In genomic region chr7:69439040-69439439, GRCh38 we compare ENCODE assay signal across 17 cellular contexts.
A peak's percentile ranks its signal among the peaks of the same experiment; 100 is the strongest.
DNase-seq lines count a peak whose midpoint lies in the region; ATAC-seq and TF ChIP-seq lines count a peak whose summit lies in the region.
"Had no signal": no experiment of that assay in that cellular context is flagged by ENCODE, and none has a peak within 500 bp of the region (broad histone marks: within the 10 kb centered on the region; RNA-seq: fewer than 3 reads in every experiment).

No MANE protein-coding gene starts in this region.

- H3K27me3 ChIP-seq in osteoblast (ENCODE audit: insufficient read depth, low read length): no peaks in the 10 kb centered on the region
- H3K27me3 ChIP-seq: BLaER1, SJCRH30 had no signal

- H3K4me1 ChIP-seq in osteoblast (ENCODE audit: insufficient read depth, low read length): no peaks in the 10 kb centered on the region
- H3K4me1 ChIP-seq: HAP-1, SJCRH30 had no signal

- no peaks in the 10 kb centered on the region for H3K27me3 Mint-ChIP-seq in mesothelial cell of epicardium (ENCODE audit: low read depth)
- H3K27me3 Mint-ChIP-seq in T-helper 2 cell treated with Interferon-gamma antibody and Interleukin-4, amounts not matched to agents 5 μg/mL and 100 μg/mL, for 36 hours (ENCODE audit: low read depth): no peaks in the 10 kb centered on the region

- TF ChIP-seq CTCF in mesothelial cell of epicardium (IDR thresholded peaks at IDR 0.05; ENCODE audit: unreplicated experiment) (no peak), osteoblast (IDR thresholded peaks at IDR 0.05; ENCODE audit: extremely low read depth, low read depth, low read length) (no peak), GM13977 (IDR thresholded peaks at IDR 0.05; ENCODE audit: extremely low read depth, insufficient read depth, missing control alignments) (no peak)

- no peak overlapping the region for H3K4me2 ChIP-seq in osteoblast (ENCODE audit: insufficient read depth, low read length)
- H3K4me2 ChIP-seq: BLaER1 had no signal

- H3K9me3 ChIP-seq in osteoblast (ENCODE audit: low read depth, low read length): no peaks in the 10 kb centered on the region
- H3K9me3 ChIP-seq: HAP-1, SJCRH30 had no signal

- H4K20me1 ChIP-seq in osteoblast (ENCODE audit: insufficient read depth, low read length): no peaks in the 10 kb centered on the region
- H4K20me1 ChIP-seq: BLaER1 had no signal

- ATAC-seq in esophagus mucosa: peak; percentile 66
- ATAC-seq: CD8-positive, alpha-beta T cell had no signal

- no peak overlapping the region for H3K27ac ChIP-seq in osteoblast (ENCODE audit: low read depth, low read length)
- H3K27ac ChIP-seq: BLaER1, SJCRH30 had no signal

- H3K36me3 Mint-ChIP-seq in mesothelial cell of epicardium: no peaks in the 10 kb centered on the region
- H3K36me3 Mint-ChIP-seq in T-helper 2 cell treated with Interferon-gamma antibody and Interleukin-4, amounts not matched to agents 5 μg/mL and 100 μg/mL, for 36 hours (ENCODE audit: low read depth): peaks cover 3% of the 10 kb centered on the region
- H3K36me3 Mint-ChIP-seq: CD8-positive, alpha-beta T cell had no signal

- no peak overlapping the region for H3K4me3 Mint-ChIP-seq in mesothelial cell of epicardium
- no peak overlapping the region for H3K4me3 Mint-ChIP-seq in T-helper 2 cell treated with Interferon-gamma antibody and Interleukin-4, amounts not matched to agents 5 μg/mL and 100 μg/mL, for 36 hours
- H3K4me3 Mint-ChIP-seq: CD8-positive, alpha-beta T cell had no signal

- peak overlapping the region; percentile 58 for H3K27ac Mint-ChIP-seq in mesothelial cell of epicardium
- no peak overlapping the region for H3K27ac Mint-ChIP-seq in T-helper 2 cell treated with Interferon-gamma antibody and Interleukin-4, amounts not matched to agents 5 μg/mL and 100 μg/mL, for 36 hours
- H3K27ac Mint-ChIP-seq: CD8-positive, alpha-beta T cell had no signal

- H3K79me2 ChIP-seq in osteoblast (ENCODE audit: insufficient read depth, low read length): no peaks in the 10 kb centered on the region

- H3K4me1 Mint-ChIP-seq in mesothelial cell of epicardium: peaks cover 9% of the 10 kb centered on the region
- no peaks in the 10 kb centered on the region for H3K4me1 Mint-ChIP-seq in T-helper 2 cell treated with Interferon-gamma antibody and Interleukin-4, amounts not matched to agents 5 μg/mL and 100 μg/mL, for 36 hours (ENCODE audit: low read depth)

- in situ Hi-C loops in G401 (cut with HindIII; ENCODE audit: low sequenced_read_pairs) (no loop called here), GM13977 (cut with MboI; ENCODE audit: low pct_unique_long_range_greater_than_20kb, low sequenced_read_pairs, unreplicated experiment) (no loop called here)

- no peak overlapping the region for H3K4me3 ChIP-seq in osteoblast (ENCODE audit: insufficient read depth, low read length)
- H3K4me3 ChIP-seq: BLaER1, HAP-1, SJCRH30 had no signal

- H3K9me3 Mint-ChIP-seq in mesothelial cell of epicardium: peaks cover 9% of the 10 kb centered on the region
- peaks cover 27% of the 10 kb centered on the region for H3K9me3 Mint-ChIP-seq in T-helper 2 cell treated with Interferon-gamma antibody and Interleukin-4, amounts not matched to agents 5 μg/mL and 100 μg/mL, for 36 hours

- no peaks in the 10 kb centered on the region for H3K36me3 ChIP-seq in osteoblast (ENCODE audit: insufficient read depth, low read length)
- H3K36me3 ChIP-seq: BLaER1, HAP-1, SJCRH30 had no signal

- DNase-seq in AG08395 (ENCODE audit: low spot score): peak; percentile 10
- peak; percentile 19 for DNase-seq in G401 (ENCODE audit: low spot score)
- no peak for DNase-seq in mesothelial cell of epicardium (ENCODE audit: low spot score in 2 of 2, unreplicated experiment in 2 of 2)
- DNase-seq in osteoblast (ENCODE audit: insufficient read length, low spot score, missing footprints): no peak
- no peak for DNase-seq in T-helper 2 cell treated with Interferon-gamma antibody and Interleukin-4, amounts not matched to agents 5 μg/mL and 100 μg/mL, for 36 hours (ENCODE audit: low spot score)
- DNase-seq in NCI-H2029 (lab: John Stamatoyannopoulos, UW): no peak
- no peak for DNase-seq in GM13977 (ENCODE audit: low spot score)
- DNase-seq: ACHN; CD8-positive, alpha-beta T cell; NCI-H1105 treated with DMSO at 0.1 percent for 48 hours; NCI-H187 treated with DMSO at 0.1 percent for 48 hours; NCI-H526 treated with DMSO at 0.1 percent for 48 hours; NK-92 treated with Interleukin-12 subunit alpha and Interleukin-12 subunit beta, amount 100 ng/mL, for 24 hours; SJCRH30 had no signal

- H2AFZ ChIP-seq in osteoblast (ENCODE audit: low read length): no peak overlapping the region

Comparison
In these comparisons a context has a peak if more than half of its experiments do, and no peak if none do; other contexts are left out.
1. DNase-seq: peak in AG08395 (single experiment) and G401 (single experiment); none in mesothelial cell of epicardium (0 of 2), osteoblast (single experiment), T-helper 2 cell treated with Interferon-gamma antibody and Interleukin-4, amounts not matched to agents 5 μg/mL and 100 μg/mL, for 36 hours (single experiment), NCI-H2029 (single experiment) and GM13977 (single experiment).